15 cellular contexts compared by ENCODE assay signal in the genomic region with DNA sequence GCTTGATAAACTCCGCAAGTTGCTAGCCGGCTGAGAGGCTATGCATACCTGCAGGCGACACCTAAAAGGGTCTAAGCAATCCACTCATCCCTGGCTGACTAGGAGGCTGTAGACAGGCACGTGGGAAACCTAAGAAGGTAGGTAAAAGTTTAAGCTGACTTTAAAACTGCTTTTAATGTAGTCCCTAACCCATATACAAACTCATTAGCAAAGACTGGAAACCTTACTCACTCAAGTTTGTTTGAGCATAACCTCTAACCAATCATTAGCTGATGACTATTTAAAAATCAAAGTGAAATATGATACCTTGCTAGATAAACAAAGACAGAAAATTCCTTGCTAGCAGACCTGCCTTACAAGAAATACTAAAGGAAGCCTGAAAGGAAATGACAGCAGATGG.
DNase-seq lines count a peak whose midpoint lies in the region; ATAC-seq, FAIRE-seq and TF ChIP-seq lines count a peak whose summit lies in the region.
"Had no signal": no experiment of that assay in that cellular context is flagged by ENCODE, and none has a peak within 500 bp of the region (broad histone marks: within the 10 kb centered on the region; RNA-seq: fewer than 3 reads in every experiment).

No MANE protein-coding gene starts in this region.

- H3K27ac ChIP-seq in epithelial cell of prostate, result peak overlapping the region; percentile 0

- intact Hi-C loops in left colon (cut with DNase I, micrococcal nuclease), result no loop called here

- H3K4me1 Mint-ChIP-seq in nephron, result peaks cover 36% of the 10 kb centered on the region
- H3K4me1 Mint-ChIP-seq: activated CD4-positive, alpha-beta T cell treated with anti-CD3 and anti-CD28 coated beads for 36 hours; naive B cell had no signal

- ATAC-seq in GM18502 (IDR thresholded peaks at IDR 0.05; ENCODE audit: poor library complexity, unreplicated experiment) (no peak), left colon (no peak)
- ATAC-seq: activated CD4-positive, alpha-beta T cell treated with anti-CD3 and anti-CD28 coated beads for 36 hours had no signal

- peaks cover 34% of the 10 kb centered on the region for H3K36me3 Mint-ChIP-seq in nephron (ENCODE audit: low read depth)

- TF ChIP-seq CTCF in LNCaP clone FGC (IDR thresholded peaks at IDR 0.05; ENCODE audit: control insufficient read depth, extremely low read depth, insufficient read depth) (no peak), nephron (IDR thresholded peaks at IDR 0.05; ENCODE audit: unreplicated experiment in 3 of 3) (no peak), D721Med (IDR thresholded peaks at IDR 0.05; ENCODE audit: insufficient read depth, missing control alignments) (no peak)

- no peak overlapping the region for H3K4me3 Mint-ChIP-seq in nephron
- H3K4me3 Mint-ChIP-seq: activated CD4-positive, alpha-beta T cell treated with anti-CD3 and anti-CD28 coated beads for 36 hours; naive B cell had no signal

- FAIRE-seq in D721Med (lab: Jason Lieb, UNC), result no peak
- FAIRE-seq: colon, small intestine had no signal

- DNase-seq in H4 (ENCODE audit: low spot score) (peak; percentile 64), LNCaP clone FGC (ENCODE audit: low read depth) (peak; percentile 58), epithelial cell of prostate (ENCODE audit: low read depth, low spot score) (peak; percentile 14), left colon (no peak), D721Med (ENCODE audit: insufficient read length, low spot score) (no peak)
- DNase-seq: activated CD4-positive, alpha-beta T cell treated with anti-CD3 and anti-CD28 coated beads for 36 hours; activated gamma-delta T cell treated with Interleukin-2 at 50 U/mL for 16 hours; DMS79 treated with DMSO at 0.1 percent for 48 hours; glutamatergic neuron; naive B cell; NCI-H524 treated with DMSO at 0.1 percent for 48 hours; small intestine had no signal

- no peaks in the 10 kb centered on the region for H3K27me3 Mint-ChIP-seq in nephron (ENCODE audit: low read depth)
- H3K27me3 Mint-ChIP-seq: activated CD4-positive, alpha-beta T cell treated with anti-CD3 and anti-CD28 coated beads for 36 hours; naive B cell had no signal

- H3K27ac Mint-ChIP-seq in nephron, result peak overlapping the region; percentile 70 to 89 (median 77)
- H3K27ac Mint-ChIP-seq: activated CD4-positive, alpha-beta T cell treated with anti-CD3 and anti-CD28 coated beads for 36 hours; naive B cell had no signal

- peak overlapping the region; percentile 25; the same call in 1 of the 2 replicates for H3K4me3 ChIP-seq in LNCaP clone FGC (ENCODE audit: low read depth, low read length)

- H3K9me3 Mint-ChIP-seq in nephron, result no peaks in the 10 kb centered on the region
- H3K9me3 Mint-ChIP-seq: naive B cell had no signal

Comparison
In these comparisons a context has a peak if more than half of its experiments do, and no peak if none do; other contexts are left out.
1. DNase-seq: peak in H4 (single experiment), LNCaP clone FGC (single experiment) and epithelial cell of prostate (single experiment); none in left colon (0 of 2) and D721Med (single experiment).